ENCODE assay signal across 9 cellular contexts in the genomic region with DNA sequence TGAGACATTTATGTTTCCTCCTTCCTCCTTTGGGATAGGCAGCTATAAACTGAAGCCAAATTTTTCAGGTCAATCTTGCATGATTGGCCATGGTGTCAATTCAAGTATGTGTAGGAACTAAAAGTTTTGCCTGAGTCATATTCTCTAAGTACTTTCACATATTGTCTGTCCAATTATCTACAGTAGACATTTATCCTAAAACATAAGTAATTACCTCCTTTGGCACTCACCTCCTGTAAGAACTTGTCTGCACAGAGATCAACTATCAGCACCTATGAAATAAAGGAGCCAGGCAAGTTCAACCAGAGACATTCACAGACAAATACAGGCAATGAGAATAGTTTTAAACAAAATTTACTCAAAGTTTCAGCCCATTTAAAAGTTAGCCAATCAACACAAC.
"Had no signal": no experiment of that assay in that cellular context is flagged by ENCODE, and none has a peak within 500 bp of the region (broad histone marks: within the 10 kb centered on the region; RNA-seq: fewer than 3 reads in every experiment).

No MANE protein-coding gene starts in this region.

- ATAC-seq: HCT116, HepG2 had no signal

- H3K9me3 Mint-ChIP-seq: HFFc6 had no signal

- H3K4me3 ChIP-seq: HAP-1 had no signal

- H3K36me3 ChIP-seq: HAP-1 had no signal

- H3K9me3 ChIP-seq: HAP-1 had no signal

- H3K4me1 ChIP-seq: HAP-1 had no signal

- H3K27ac Mint-ChIP-seq: HFFc6, IgD-negative memory B cell had no signal

- H3K27ac ChIP-seq: HL-60 had no signal

- H3K4me1 Mint-ChIP-seq: IgD-negative memory B cell had no signal

- DNase-seq: GOT3, H7, HFFc6, KBM-7 had no signal

- H3K4me3 Mint-ChIP-seq: HFFc6, IgD-negative memory B cell had no signal
